8 cellular contexts compared by ENCODE assay signal in genomic region chr19:1862424-1863307, GRCh38. TPM values are rescaled to one million over a fixed set of nuclear protein-coding genes. Genes with fewer than 3 reads are reported as not detected.
A peak's percentile ranks its signal among the peaks of the same experiment; 100 is the strongest.
DNase-seq lines count a peak whose midpoint lies in the region; ATAC-seq and TF ChIP-seq lines count a peak whose summit lies in the region.

No MANE protein-coding gene starts in this region.

- no peaks in the 10 kb centered on the region for H3K27me3 ChIP-seq in DND-41 (ENCODE audit: insufficient read depth, low read length, poor library complexity)
- no peaks in the 10 kb centered on the region for H3K27me3 ChIP-seq in HCT116 (ENCODE audit: insufficient read depth, low read length)
- H3K27me3 ChIP-seq in PC-3 (ENCODE audit: low read length) = no peaks in the 10 kb centered on the region
- peaks cover 25% of the 10 kb centered on the region for H3K27me3 ChIP-seq in iPS-20b (ENCODE audit: insufficient read depth, low read length)

- H3K4me2 ChIP-seq in DND-41 (ENCODE audit: insufficient read depth, low read length) (peak overlapping the region; percentile 92), HCT116 (ENCODE audit: low read length) (peak overlapping the region; percentile 91), PC-3 (ENCODE audit: low read length) (peak overlapping the region; percentile 95)

- peak; percentile 62 for DNase-seq in DND-41
- no peak for DNase-seq in HCT116 (ENCODE audit: low read depth, low spot score)
- DNase-seq in PC-3 = peak; percentile 27
- DNase-seq in activated naive CD4-positive, alpha-beta T cell treated with anti-CD3 and anti-CD28 coated beads, Interleukin-2, amount 50 U/mL, for 72 hours (ENCODE audit: low spot score in 2 of 2) = peak in 1 of 2 donors; percentile 66
- DNase-seq in stimulated activated CD4-positive, alpha-beta T cell treated with anti-CD3 and anti-CD28 coated beads, Interleukin-2, amount 100 ng/mL, for 4 hours (ENCODE audit: low read depth) = peak; percentile 36
- no peak for DNase-seq in NCI-H1048 (lab: John Stamatoyannopoulos, UW)
- DNase-seq in NCI-H2107 (lab: John Stamatoyannopoulos, UW) = no peak

- H3K9me2 ChIP-seq in HCT116 (ENCODE audit: insufficient read depth) = no peaks in the 10 kb centered on the region
- H3K9me2 ChIP-seq in PC-3 (replicated peaks; ENCODE audit: low read length) = no peaks in the 10 kb centered on the region

- RAD21 ChIA-PET in HCT116 (lab: Charles Lee; ENCODE audit: low non-redundant PET in 1 of 2, low total read pairs in 2 of 2, uncharacterized antibody in 2 of 2, unreplicated experiment in 2 of 2) = no interaction called here

- H2AFZ ChIP-seq in DND-41 (ENCODE audit: low read depth, low read length) (peak overlapping the region; percentile 75), HCT116 (ENCODE audit: low read depth, low read length, poor library complexity, severe bottlenecking) (no peak overlapping the region), PC-3 (ENCODE audit: low read length) (no peak overlapping the region)

- no peak for TF ChIP-seq RAD21 in HCT116 (IDR thresholded peaks at IDR 0.05; ENCODE audit: low read depth)

- no peaks in the 10 kb centered on the region for H3K9me3 Mint-ChIP-seq in activated naive CD4-positive, alpha-beta T cell treated with anti-CD3 and anti-CD28 coated beads, Interleukin-2, amount 50 U/mL, for 72 hours

- H3K4me1 ChIP-seq in DND-41 (ENCODE audit: insufficient read depth, low read length) (peaks cover 37% of the 10 kb centered on the region), HCT116 (ENCODE audit: control insufficient read depth in 1 of 2, insufficient read depth in 2 of 2, low read length in 2 of 2) (peaks cover 44 to 59% of the 10 kb centered on the region in 2 experiments), PC-3 (ENCODE audit: insufficient read depth, low read length) (peaks cover 12% of the 10 kb centered on the region; the same call in 1 of the 2 replicates), iPS-20b (ENCODE audit: insufficient read depth, low read length) (peaks cover 31% of the 10 kb centered on the region)

- BruUV-seq in HCT116 (replicated peaks; lab: Mats Ljungman, UMichigan) = no TSS peak
- BruUV-seq in PC-3 (replicated peaks; lab: Mats Ljungman, UMichigan) = no TSS peak

- H3K79me2 ChIP-seq in DND-41 (ENCODE audit: insufficient read depth, low read length) (peaks cover 66% of the 10 kb centered on the region), HCT116 (ENCODE audit: insufficient read depth, low read length) (peaks cover 50% of the 10 kb centered on the region), PC-3 (ENCODE audit: low read length) (peaks cover 50% of the 10 kb centered on the region)

- peak overlapping the region; percentile 84 to 98; a peak in 3 of 4 replicates for H3K4me3 ChIP-seq in DND-41 (ENCODE audit: low read depth in 1 of 2, low read length in 2 of 2)
- H3K4me3 ChIP-seq in HCT116 (replicated peaks in 1 of 2; ENCODE audit: low read depth in 1 of 2, low read length in 2 of 2) = peak overlapping the region; percentile 91 to 94
- peak overlapping the region; percentile 94 for H3K4me3 ChIP-seq in PC-3 (ENCODE audit: low read length)
- H3K4me3 ChIP-seq in iPS-20b (ENCODE audit: low read length) = peak overlapping the region; percentile 84

- peak overlapping the region; percentile 86 to 98 for H3K27ac Mint-ChIP-seq in activated naive CD4-positive, alpha-beta T cell treated with anti-CD3 and anti-CD28 coated beads, Interleukin-2, amount 50 U/mL, for 72 hours

- peak overlapping the region; percentile 67 for H3K9ac ChIP-seq in DND-41 (ENCODE audit: low read depth, low read length)
- peak overlapping the region; percentile 97 for H3K9ac ChIP-seq in HCT116 (ENCODE audit: low read length)
- H3K9ac ChIP-seq in PC-3 (ENCODE audit: low read length) = peak overlapping the region; percentile 81
- H3K9ac ChIP-seq in iPS-20b (ENCODE audit: low read depth, low read length) = peak overlapping the region; percentile 59; the same call in 1 of the 2 replicates

- peaks cover 5 to 10% of the 10 kb centered on the region in 2 donors for H3K36me3 Mint-ChIP-seq in activated naive CD4-positive, alpha-beta T cell treated with anti-CD3 and anti-CD28 coated beads, Interleukin-2, amount 50 U/mL, for 72 hours

- intact Hi-C loops in HCT116 (cut with micrococcal nuclease) = no loop called here
- intact Hi-C loops in PC-3 (cut with micrococcal nuclease) = no loop called here

- H3K27ac ChIP-seq in DND-41 (ENCODE audit: low read length) = peak overlapping the region; percentile 62
- H3K27ac ChIP-seq in HCT116 (ENCODE audit: low read depth, low read length) = peak overlapping the region; percentile 99
- H3K27ac ChIP-seq in PC-3 (ENCODE audit: low read length) = no peak overlapping the region
- H3K27ac ChIP-seq in iPS-20b (ENCODE audit: low read length) = no peak overlapping the region

- POLR2A ChIA-PET in HCT116 (lab: Charles Lee) = no interaction called here
- POLR2A ChIA-PET in PC-3 (lab: Charles Lee; ENCODE audit: unreplicated experiment) = no interaction called here

- no peak for ATAC-seq in DND-41 (ENCODE audit: insufficient read depth, low read depth)
- peak; percentile 10 for ATAC-seq in HCT116
- peak; percentile 4; the same call in 1 of the 2 replicates for ATAC-seq in PC-3
- peak in 1 of 2 donors; percentile 7 for ATAC-seq in activated naive CD4-positive, alpha-beta T cell treated with anti-CD3 and anti-CD28 coated beads, Interleukin-2, amount 50 U/mL, for 72 hours

- H3K36me3 ChIP-seq in DND-41 (ENCODE audit: insufficient read depth, low read length) (no peaks in the 10 kb centered on the region), HCT116 (ENCODE audit: control insufficient read depth in 1 of 2, insufficient read depth in 2 of 2, low read length in 2 of 2) (0 out of 4 replicates have a peak, but pooled peaks cover 0 to 4% of the 10 kb centered on the region in 2 experiments), PC-3 (ENCODE audit: low read depth, low read length) (no peaks in the 10 kb centered on the region), iPS-20b (ENCODE audit: insufficient read depth, low read depth, low read length) (no peaks in the 10 kb centered on the region)

- TF ChIP-seq POLR2A in HCT116 (IDR thresholded peaks at IDR 0.05; ENCODE audit: borderline replicate concordance, extremely low read depth, insufficient read depth, insufficient read length) = no peak

- H4K20me1 ChIP-seq in DND-41 (ENCODE audit: insufficient read depth, low read length) (peaks cover 50% of the 10 kb centered on the region), HCT116 (ENCODE audit: insufficient read depth) (no peaks in the 10 kb centered on the region; the same call in 1 of the 2 replicates), PC-3 (ENCODE audit: low read length) (peaks cover 27% of the 10 kb centered on the region)

- H3K9me3 ChIP-seq in DND-41 (ENCODE audit: insufficient read depth, low read length, severe bottlenecking) = no peaks in the 10 kb centered on the region
- H3K9me3 ChIP-seq in HCT116 (ENCODE audit: control insufficient read depth in 1 of 2, insufficient read depth in 1 of 2, low read depth in 1 of 2, low read length in 2 of 2) = no peaks in the 10 kb centered on the region
- H3K9me3 ChIP-seq in PC-3 (ENCODE audit: low read length) = no peaks in the 10 kb centered on the region
- H3K9me3 ChIP-seq in iPS-20b (ENCODE audit: insufficient read depth, low read depth, low read length) = no peaks in the 10 kb centered on the region

- no peaks in the 10 kb centered on the region for H3F3A ChIP-seq in PC-3 (ENCODE audit: low read length, unreplicated experiment)

- no peak for TF ChIP-seq CTCF in DND-41 (IDR thresholded peaks at IDR 0.05; ENCODE audit: borderline replicate concordance, extremely low read depth, low read length, poor library complexity, severe bottlenecking)
- no peak for TF ChIP-seq CTCF in HCT116 (IDR thresholded peaks at IDR 0.05 in 2 of 3, conservative IDR thresholded peaks at IDR 0.05 in 1 of 3; ENCODE audit: borderline replicate concordance in 1 of 3, insufficient read depth in 1 of 3, low read depth in 2 of 3, low read length in 2 of 3)
- TF ChIP-seq CTCF in PC-3 (conservative IDR thresholded peaks at IDR 0.05; ENCODE audit: low read depth, low read length) = no peak

- CTCF ChIA-PET in HCT116 (lab: Charles Lee) (no interaction called here), PC-3 (lab: Charles Lee) (no interaction called here)

RNA-seq across cellular contexts. Expression of gene KLF16, which starts 0.7 kb away (rescaled TPM):
- total RNA-seq in HCT116 (2021; ENCODE audit: unreplicated experiment) (64.3 TPM), PC-3 (2014; rRNA removed) (15.1 and 20.9 TPM in 2 replicates)
- 29.9 and 33.0 TPM in 2 replicates for polyA plus RNA-seq in HCT116 (2012)
- 10 to 100 TPM; 20.5 to 22.6 TPM for total RNA-seq in activated naive CD4-positive, alpha-beta T cell treated with anti-CD3 and anti-CD28 coated beads, Interleukin-2, amount 50 U/mL, for 72 hours

RNA-seq across cellular contexts. Expression of gene REXO1, which starts 14.4 kb away (rescaled TPM):
- 52.2 TPM for total RNA-seq in HCT116 (2021; ENCODE audit: unreplicated experiment)
- 37.4 and 54.0 TPM in 2 replicates for polyA plus RNA-seq in HCT116 (2012)
- total RNA-seq in PC-3 (2014; rRNA removed) = 21.4 and 24.3 TPM in 2 replicates
- 10 to 100 TPM; 35.5 to 44.5 TPM for total RNA-seq in activated naive CD4-positive, alpha-beta T cell treated with anti-CD3 and anti-CD28 coated beads, Interleukin-2, amount 50 U/mL, for 72 hours

RNA-seq across cellular contexts. Expression of gene ABHD17A, which starts 22.6 kb away (rescaled TPM):
- 68.2 TPM for total RNA-seq in HCT116 (2021; ENCODE audit: unreplicated experiment)
- 39.6 and 42.3 TPM in 2 replicates for polyA plus RNA-seq in HCT116 (2012)
- 101 and 102 TPM in 2 replicates for total RNA-seq in PC-3 (2014; rRNA removed)
- 100 to 1,000 TPM; 109 to 110 TPM for total RNA-seq in activated naive CD4-positive, alpha-beta T cell treated with anti-CD3 and anti-CD28 coated beads, Interleukin-2, amount 50 U/mL, for 72 hours

RNA-seq across cellular contexts. Expression of gene ADAT3, which starts 42.5 kb away (rescaled TPM):
- total RNA-seq in HCT116 (2021; ENCODE audit: unreplicated experiment) (15.9 TPM), PC-3 (2014; rRNA removed) (8.4 and 10.3 TPM in 2 replicates)
- 6.2 and 7.5 TPM in 2 replicates for polyA plus RNA-seq in HCT116 (2012)
- 1 to 10 TPM; 8.5 to 10.0 TPM for total RNA-seq in activated naive CD4-positive, alpha-beta T cell treated with anti-CD3 and anti-CD28 coated beads, Interleukin-2, amount 50 U/mL, for 72 hours

RNA-seq across cellular contexts. Expression of gene SCAMP4, which starts 42.5 kb away (rescaled TPM):
- total RNA-seq in HCT116 (2021; ENCODE audit: unreplicated experiment) (63.3 TPM), PC-3 (2014; rRNA removed) (61.5 and 73.7 TPM in 2 replicates)
- polyA plus RNA-seq in HCT116 (2012) = 47.3 and 49.9 TPM in 2 replicates
- total RNA-seq in activated naive CD4-positive, alpha-beta T cell treated with anti-CD3 and anti-CD28 coated beads, Interleukin-2, amount 50 U/mL, for 72 hours = 10 to 100 TPM; 22.4 to 28.2 TPM

Comparison
In these comparisons a context has a peak if more than half of its experiments do, and no peak if none do; other contexts are left out.
1. DNase-seq: peak in DND-41 (single experiment), PC-3 (single experiment) and stimulated activated CD4-positive, alpha-beta T cell treated with anti-CD3 and anti-CD28 coated beads, Interleukin-2, amount 100 ng/mL, for 4 hours (single experiment); none in HCT116 (single experiment), NCI-H1048 (single experiment) and NCI-H2107 (single experiment).
2. H3K27ac ChIP-seq: peak in DND-41 (single experiment) and HCT116 (single experiment); none in PC-3 (single experiment) and iPS-20b (single experiment).
3. Peak in every context shown above with its lines, with median percentiles within 50 percentile points of each other: H3K4me2 ChIP-seq, H3K4me3 ChIP-seq and H3K9ac ChIP-seq.